ENCODE assay signal across 8 cellular contexts in genomic region chr17:16215002-16215272, GRCh38. TPM values are rescaled to one million over a fixed set of nuclear protein-coding genes. Genes with fewer than 3 reads are reported as not detected.
DNase-seq lines count a peak whose midpoint lies in the region; ATAC-seq and TF ChIP-seq lines count a peak whose summit lies in the region.

No MANE protein-coding gene starts in this region.

- peak overlapping the region; percentile 93 for H3K9ac ChIP-seq in iPS-20b (ENCODE audit: low read depth, low read length)

- DNase-seq in A673 (ENCODE audit: low spot score) (peak; percentile 42), PC-9 (peak in 1 of 2 experiments; percentile 54), astrocyte of the hippocampus (ENCODE audit: low read depth, low spot score) (peak; percentile 72), NCI-H1694 (lab: John Stamatoyannopoulos, UW) (no peak)
- peak; percentile 39 for DNase-seq in stimulated activated CD4-positive, alpha-beta T cell treated with anti-CD3 and anti-CD28 coated beads, Interleukin-1b, Interleukin-23, amount 100 ng/mL, for 48 hours

- H3K4me2 ChIP-seq in PC-9 = peak overlapping the region; percentile 83

- H3K9me2 ChIP-seq in PC-9 (ENCODE audit: insufficient read depth) = no peaks in the 10 kb centered on the region

- H2AFZ ChIP-seq in PC-9 = peak overlapping the region; percentile 77

- H3K4me3 ChIP-seq in A673 (ENCODE audit: low read depth, low read length, poor library complexity, severe bottlenecking) (peak overlapping the region; percentile 97), PC-9 (peak overlapping the region; percentile 92), iPS-20b (ENCODE audit: low read length) (peak overlapping the region; percentile 98)

- H3K79me2 ChIP-seq in PC-9 (ENCODE audit: low read depth) = peaks cover 93% of the 10 kb centered on the region

- intact Hi-C loops in A673 (cut with micrococcal nuclease; ENCODE audit: unreplicated experiment) (no loop called here), PC-9 (cut with micrococcal nuclease; ENCODE audit: unreplicated experiment) (loop anchor here (2.0 to 10.0 kb wide), 4 partner anchors 70 to 310 kb away; partner anchors contain the start of gene CENPV)

- no peaks in the 10 kb centered on the region; the same call in 1 of the 2 replicates for H3F3A ChIP-seq in PC-9 (ENCODE audit: insufficient read depth, low read depth)

- H3K27me3 ChIP-seq in A673 (replicated peaks; ENCODE audit: insufficient read depth, low read depth, low read length, poor library complexity) (no peaks in the 10 kb centered on the region), PC-9 (ENCODE audit: insufficient read depth, low read depth) (no peaks in the 10 kb centered on the region), iPS-20b (ENCODE audit: insufficient read depth, low read length) (no peaks in the 10 kb centered on the region)

- H3K36me3 ChIP-seq in A673 (ENCODE audit: insufficient read depth, low read length, poor library complexity, severe bottlenecking) (no peaks in the 10 kb centered on the region), PC-9 (ENCODE audit: low read depth) (no peaks in the 10 kb centered on the region), iPS-20b (ENCODE audit: insufficient read depth, low read depth, low read length) (0 out of 2 replicates have a peak, but pooled peaks cover 5% of the 10 kb centered on the region)

- peaks cover 19% of the 10 kb centered on the region for H3K4me1 ChIP-seq in A673 (ENCODE audit: insufficient read depth, low read length, poor library complexity, severe bottlenecking)
- peaks cover 23% of the 10 kb centered on the region for H3K4me1 ChIP-seq in PC-9 (replicated peaks; ENCODE audit: insufficient read depth)
- peaks cover 6% of the 10 kb centered on the region; the same call in 1 of the 2 replicates for H3K4me1 ChIP-seq in iPS-20b (ENCODE audit: insufficient read depth, low read length)

- BruUV-seq in A673 (replicated peaks; lab: Mats Ljungman, UMichigan) (no TSS peak), PC-9 (replicated peaks; lab: Mats Ljungman, UMichigan) (no TSS peak)

- TF ChIP-seq CTCF in A673 (conservative IDR thresholded peaks at IDR 0.05; ENCODE audit: low read depth, low read length) (no peak), PC-9 (conservative IDR thresholded peaks at IDR 0.05) (no peak)

- ATAC-seq in GM18517 (IDR thresholded peaks at IDR 0.05; ENCODE audit: unreplicated experiment) = peak; percentile 48
- peak; percentile 42 for ATAC-seq in HG03025 (IDR thresholded peaks at IDR 0.05; ENCODE audit: low FRiP score, unreplicated experiment)

- H4K20me1 ChIP-seq in PC-9 (ENCODE audit: insufficient read depth) = peaks cover 10% of the 10 kb centered on the region

- POLR2A ChIA-PET in A673 (lab: Charles Lee; ENCODE audit: low non-redundant PET) (no interaction called here), PC-9 (lab: Charles Lee; ENCODE audit: unreplicated experiment) (no interaction called here)

- H3K27ac ChIP-seq in A673 (ENCODE audit: low read depth, low read length, poor library complexity, severe bottlenecking) (peak overlapping the region; percentile 97), PC-9 (peak overlapping the region; percentile 90), iPS-20b (ENCODE audit: low read length) (peak overlapping the region; percentile 94)

- H3K9me3 ChIP-seq in A673 (ENCODE audit: low read depth, low read length, poor library complexity, severe bottlenecking) (no peaks in the 10 kb centered on the region), PC-9 (ENCODE audit: insufficient read depth, low read depth) (no peaks in the 10 kb centered on the region), iPS-20b (ENCODE audit: insufficient read depth, low read depth, low read length) (no peaks in the 10 kb centered on the region)

- CTCF ChIA-PET in A673 (lab: Charles Lee) = no interaction called here
- CTCF ChIA-PET in PC-9 (lab: Charles Lee) = interaction anchor here (0.5 kb wide), 1 partner anchor 27 kb away, joined by 26 read pairs; no protein-coding TSS in a partner anchor

RNA-seq across cellular contexts. Expression of gene NCOR1, which starts 0.4 kb away (rescaled TPM):
- total RNA-seq in A673 (2021) (148 and 150 TPM in 2 replicates), PC-9 (2021) (139 and 171 TPM in 2 replicates)

RNA-seq across cellular contexts. Expression of gene PIGL, which starts 2.1 kb away (rescaled TPM):
- total RNA-seq in A673 (2021) (31.7 and 41.9 TPM in 2 replicates), PC-9 (2021) (59.2 and 71.8 TPM in 2 replicates)
